Comparison of ENCODE assay signal across 3 cellular contexts in genomic region chr5:160602744-160603143, GRCh38.
"Had no signal": no experiment of that assay in that cellular context is flagged by ENCODE, and none has a peak within 500 bp of the region (broad histone marks: within the 10 kb centered on the region; RNA-seq: fewer than 3 reads in every experiment).

No MANE protein-coding gene starts in this region.

- DNase-seq: GDM1, GF-D8 had no signal

- H3K4me3 ChIP-seq: GM12878 had no signal

- ATAC-seq: GM12878 had no signal
